1 cellular context compared by ENCODE assay signal in genomic region chr18:805008-805754, GRCh38.
TF ChIP-seq lines count a peak whose summit lies in the region.

No MANE protein-coding gene starts in this region.

TF ChIP-seq in SK-N-SH, 30 proteins besides CTCF, POLR2A, EP300 and RAD21 (continued from another document):
- TF ChIP-seq IRF3 (IDR thresholded peaks at IDR 0.05; ENCODE audit: low read depth, low read length) (no peak), RFX5 (IDR thresholded peaks at IDR 0.05; ENCODE audit: low read length) (no peak), USF1 (IDR thresholded peaks at IDR 0.05; ENCODE audit: borderline replicate concordance, low read depth) (no peak), USF2 (IDR thresholded peaks at IDR 0.05; ENCODE audit: borderline replicate concordance, low read depth, low read length) (no peak), POLR2AphosphoS5 (IDR thresholded peaks at IDR 0.05; ENCODE audit: low read depth, low read length) (no peak), TEAD4 (IDR thresholded peaks at IDR 0.05; ENCODE audit: borderline replicate concordance, insufficient read depth) (no peak), NRF1 (IDR thresholded peaks at IDR 0.05; ENCODE audit: low read depth, low read length) (no peak), REST (IDR thresholded peaks at IDR 0.05; ENCODE audit: low read depth, low read length) (no peak), FOXM1 (IDR thresholded peaks at IDR 0.05; ENCODE audit: low read depth) (no peak), GATA2 (CRISPR knock-in tag; IDR thresholded peaks at IDR 0.05) (no peak), PBX3 (IDR thresholded peaks at IDR 0.05) (no peak), JUND (IDR thresholded peaks at IDR 0.05) (no peak), EZH2phosphoT487 (IDR thresholded peaks at IDR 0.05; ENCODE audit: borderline replicate concordance, low read depth) (no peak), TAF1 (IDR thresholded peaks at IDR 0.05; ENCODE audit: borderline replicate concordance, low read depth, low read length) (no peak)
